ENCODE assay signal across 8 cellular contexts in the genomic region with DNA sequence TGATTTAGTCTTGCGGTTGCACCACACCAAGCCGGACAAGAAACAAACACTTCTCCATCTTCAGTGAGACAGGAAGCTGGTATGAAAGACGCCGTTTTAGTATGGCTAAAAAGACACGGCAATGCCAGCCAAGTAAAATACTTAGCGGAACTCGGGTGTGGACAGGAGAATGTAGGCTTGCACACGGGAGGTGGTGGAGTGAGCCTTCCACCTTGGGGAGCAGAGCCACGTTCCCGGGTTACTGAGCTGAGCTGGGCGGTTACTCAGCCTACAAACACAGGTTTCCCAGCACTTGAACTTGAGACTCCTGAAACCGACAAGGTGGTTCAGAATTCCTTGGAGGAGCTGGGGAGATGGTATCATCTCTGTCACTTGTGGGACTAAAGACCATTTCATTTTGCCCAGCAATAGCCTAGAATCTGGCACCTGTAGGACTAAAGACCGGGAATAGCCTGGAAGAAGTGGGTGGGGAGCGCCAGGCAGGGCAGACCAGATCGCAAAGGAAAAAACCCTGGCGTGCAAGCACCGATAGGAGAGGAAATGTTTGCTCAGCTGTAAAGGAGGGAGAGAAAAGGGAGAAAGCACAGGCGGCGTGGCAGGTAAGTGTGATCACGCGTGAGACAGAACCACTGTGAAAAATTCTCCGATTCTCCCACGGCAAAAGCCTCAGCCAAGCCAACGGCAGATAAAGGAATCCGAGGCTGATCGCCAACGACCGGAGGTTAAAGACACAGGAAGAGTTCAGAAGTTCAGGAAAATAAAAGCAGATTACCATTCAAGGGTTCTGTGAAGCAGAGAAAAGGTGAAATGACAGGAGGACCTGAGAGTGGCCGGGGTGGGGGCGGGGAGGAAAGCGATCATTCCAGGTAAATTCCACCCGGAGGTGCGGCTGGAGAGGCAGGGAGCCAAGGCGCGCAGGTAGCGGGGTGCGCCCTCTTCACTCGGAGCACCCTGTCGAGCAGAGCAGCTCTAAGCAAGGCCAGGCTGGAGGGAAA. TPM values are rescaled to one million over a fixed set of nuclear protein-coding genes. Genes with fewer than 3 reads are reported as not detected.
A peak's percentile ranks its signal among the peaks of the same experiment; 100 is the strongest.
DNase-seq lines count a peak whose midpoint lies in the region; ATAC-seq and TF ChIP-seq lines count a peak whose summit lies in the region.

No MANE protein-coding gene starts in this region.

- ATAC-seq in RWPE2 (ENCODE audit: low read depth) (peak; percentile 76), gastrocnemius medialis (no peak), GM19328 (IDR thresholded peaks at IDR 0.05; ENCODE audit: unreplicated experiment) (no peak)

- H3K27me3 ChIP-seq in RWPE2 (ENCODE audit: insufficient read depth, poor library complexity, severe bottlenecking) (no peaks in the 10 kb centered on the region), iPS-18a (ENCODE audit: control insufficient read depth, insufficient read depth, low read length) (peaks cover 17% of the 10 kb centered on the region), gastrocnemius medialis (peaks cover 8 to 38% (median 28%) of the 10 kb centered on the region in 3 donors)

- H3K36me3 ChIP-seq in RWPE2 (ENCODE audit: low read depth) (no peaks in the 10 kb centered on the region), iPS-18a (ENCODE audit: control insufficient read depth, low read depth, low read length) (no peaks in the 10 kb centered on the region), gastrocnemius medialis (no peaks in the 10 kb centered on the region)

- TF ChIP-seq CTCF in RWPE2 (IDR thresholded peaks at IDR 0.05; ENCODE audit: poor library complexity, severe bottlenecking) (no peak), gastrocnemius medialis (IDR thresholded peaks at IDR 0.05 in 4 of 5, conservative IDR thresholded peaks at IDR 0.05 in 1 of 5) (no peak)

- H3K9ac ChIP-seq in iPS-18a (ENCODE audit: low read length): no peak overlapping the region

- H3K4me1 ChIP-seq in RWPE2 (ENCODE audit: insufficient read depth, poor library complexity, severe bottlenecking) (peaks cover 20% of the 10 kb centered on the region), iPS-18a (ENCODE audit: control insufficient read depth, low read depth, low read length) (no peaks in the 10 kb centered on the region), gastrocnemius medialis (peaks cover 7 to 9% of the 10 kb centered on the region in 2 donors)

- peak; percentile 0 for DNase-seq in NCI-H2107 treated with DMSO at 0.1 percent for 48 hours (lab: John Stamatoyannopoulos, UW; ENCODE audit: unreplicated experiment)
- DNase-seq in NCI-H2107 (lab: John Stamatoyannopoulos, UW): no peak
- DNase-seq in RWPE2 (ENCODE audit: low spot score): peak; percentile 72
- DNase-seq in gastrocnemius medialis: no peak
- no peak for DNase-seq in cortex of kidney (lab: John Stamatoyannopoulos, UW)
- no peak for DNase-seq in cerebellum (ENCODE audit: low spot score)

- no peak for TF ChIP-seq POLR2A in gastrocnemius medialis (IDR thresholded peaks at IDR 0.05)

- H3K4me3 ChIP-seq in RWPE2 (ENCODE audit: severe bottlenecking) (peak overlapping the region; percentile 22), iPS-18a (ENCODE audit: low read length) (peak overlapping the region; percentile 58), gastrocnemius medialis (peak overlapping the region; percentile 23 to 59 (median 36))

- intact Hi-C loops in gastrocnemius medialis (cut with DNase I; ENCODE audit: low total_unique reads): no loop called here

- H3K27ac ChIP-seq in RWPE2 (ENCODE audit: poor library complexity, severe bottlenecking) (peak overlapping the region; percentile 70), iPS-18a (ENCODE audit: low read length) (no peak overlapping the region), gastrocnemius medialis (no peak overlapping the region)

- H3K9me3 ChIP-seq in RWPE2 (ENCODE audit: severe bottlenecking) (no peaks in the 10 kb centered on the region), iPS-18a (ENCODE audit: control insufficient read depth, low read depth, low read length) (no peaks in the 10 kb centered on the region), gastrocnemius medialis (no peaks in the 10 kb centered on the region)

- in situ Hi-C loops in gastrocnemius medialis (cut with MboI; ENCODE audit: low sequenced_read_pairs in 4 of 4): no loop called here

RNA-seq across cellular contexts. Expression of a gene that starts 35.0 kb away (rescaled TPM):
- 10 to 100 TPM; 22.4 to 29.7 (median 27.9) TPM for total RNA-seq in gastrocnemius medialis
- 43.4 TPM for total RNA-seq in cerebellum

Comparison
In these comparisons a context has a peak if more than half of its experiments do, and no peak if none do; other contexts are left out.
1. DNase-seq: peak in NCI-H2107 treated with DMSO at 0.1 percent for 48 hours (single experiment) and RWPE2 (single experiment); none in NCI-H2107 (single experiment), gastrocnemius medialis (0 of 2), cortex of kidney (single experiment) and cerebellum (single experiment).
2. Peak in every context shown above with its lines, with median percentiles within 50 percentile points of each other: H3K4me3 ChIP-seq.